Comparison of ENCODE assay signal across 7 cellular contexts in the genomic region with DNA sequence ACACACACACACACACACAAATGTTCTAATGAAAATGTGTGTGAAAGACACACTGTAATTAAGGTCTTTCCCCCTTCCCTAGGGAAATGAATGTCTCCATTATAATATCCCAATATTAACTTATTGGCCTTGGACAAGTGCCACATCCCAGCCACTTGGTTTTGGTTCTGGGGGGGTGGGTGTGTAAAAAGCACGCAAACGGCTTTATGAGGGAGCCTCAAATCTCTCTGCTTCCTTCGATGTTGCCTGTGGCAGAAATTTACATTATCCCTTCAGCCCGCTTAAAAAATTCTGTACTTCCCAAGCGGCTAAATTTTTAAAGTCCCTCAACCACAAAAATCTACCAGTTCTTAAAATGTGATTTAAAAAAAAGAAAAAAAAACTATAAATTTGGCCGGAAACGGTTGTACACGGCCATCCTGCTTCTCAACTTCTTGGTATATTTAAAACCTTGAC.
A peak's percentile ranks its signal among the peaks of the same experiment; 100 is the strongest.
DNase-seq lines count a peak whose midpoint lies in the region; ATAC-seq and TF ChIP-seq lines count a peak whose summit lies in the region.

No MANE protein-coding gene starts in this region.

- H3K9me3 Mint-ChIP-seq in stimulated activated effector memory CD8-positive, alpha-beta T cell treated with anti-CD3 and anti-CD28 coated beads, Interleukin-12 subunit alpha, Interleukin-12 subunit beta, amount 100 ng/mL, for 72 hours = no peaks in the 10 kb centered on the region

- no peaks in the 10 kb centered on the region for H3K36me3 ChIP-seq in SU-DHL-6 (ENCODE audit: low read length)

- no peaks in the 10 kb centered on the region for H3K27me3 ChIP-seq in SU-DHL-6 (ENCODE audit: low read length)

- peak overlapping the region; percentile 97 for H3K27ac Mint-ChIP-seq in stimulated activated effector memory CD8-positive, alpha-beta T cell treated with anti-CD3 and anti-CD28 coated beads, Interleukin-12 subunit alpha, Interleukin-12 subunit beta, amount 100 ng/mL, for 72 hours

- H3K4me3 ChIP-seq in HFF-Myc (replicated peaks; ENCODE audit: low read depth, low read length) (peak overlapping the region; percentile 41), SU-DHL-6 (ENCODE audit: insufficient read depth, low read length, poor library complexity, severe bottlenecking) (peak overlapping the region; percentile 55), foreskin fibroblast (ENCODE audit: low read depth in 1 of 2, low read length in 2 of 2) (peak overlapping the region; percentile 36 to 60)

- peaks cover 16% of the 10 kb centered on the region for H3K36me3 Mint-ChIP-seq in stimulated activated effector memory CD8-positive, alpha-beta T cell treated with anti-CD3 and anti-CD28 coated beads, Interleukin-12 subunit alpha, Interleukin-12 subunit beta, amount 100 ng/mL, for 72 hours

- no peaks in the 10 kb centered on the region for H3K9me3 ChIP-seq in SU-DHL-6 (ENCODE audit: insufficient read depth, low read length)

- peak overlapping the region; percentile 98 for H2AFZ ChIP-seq in SU-DHL-6 (ENCODE audit: low read depth, low read length, severe bottlenecking)

- H4K20me1 ChIP-seq in SU-DHL-6 (ENCODE audit: low read depth, low read length) = no peaks in the 10 kb centered on the region

- no peaks in the 10 kb centered on the region for H3K79me2 ChIP-seq in SU-DHL-6 (ENCODE audit: insufficient read depth, low read length)

- H3K9ac ChIP-seq in SU-DHL-6 (ENCODE audit: low read length) = peak overlapping the region; percentile 56

- peak overlapping the region; percentile 81 for H3K27ac ChIP-seq in SU-DHL-6 (ENCODE audit: low read depth, low read length)

- H3K4me1 Mint-ChIP-seq in stimulated activated effector memory CD8-positive, alpha-beta T cell treated with anti-CD3 and anti-CD28 coated beads, Interleukin-12 subunit alpha, Interleukin-12 subunit beta, amount 100 ng/mL, for 72 hours = peaks cover 26% of the 10 kb centered on the region

- DNase-seq in HFF-Myc (ENCODE audit: extremely low read depth, low read depth) (no peak), foreskin fibroblast (no peak)
- no peak for DNase-seq in stimulated activated effector memory CD8-positive, alpha-beta T cell treated with anti-CD3 and anti-CD28 coated beads, Interleukin-12 subunit alpha, Interleukin-12 subunit beta, amount 100 ng/mL, for 72 hours (ENCODE audit: low spot score in 2 of 2)
- DNase-seq in activated effector memory CD4-positive, alpha-beta T cell treated with Interleukin-2 at 50 U/mL for 16 hours = no peak

- peak overlapping the region; percentile 94 for H3K4me2 ChIP-seq in SU-DHL-6 (ENCODE audit: low read depth, low read length, poor library complexity, severe bottlenecking)

- H3K9me2 ChIP-seq in SU-DHL-6 (replicated peaks; ENCODE audit: insufficient read depth, low read length) = no peaks in the 10 kb centered on the region

- H3F3A ChIP-seq in SU-DHL-6 (ENCODE audit: insufficient read depth) = peaks cover 43% of the 10 kb centered on the region

- peak overlapping the region; percentile 75 for H3K4me3 Mint-ChIP-seq in stimulated activated effector memory CD8-positive, alpha-beta T cell treated with anti-CD3 and anti-CD28 coated beads, Interleukin-12 subunit alpha, Interleukin-12 subunit beta, amount 100 ng/mL, for 72 hours

- TF ChIP-seq CTCF in HFF-Myc (IDR thresholded peaks at IDR 0.05; ENCODE audit: low read depth, low read length, missing control alignments) (no peak), SU-DHL-6 (IDR thresholded peaks at IDR 0.05; ENCODE audit: insufficient read depth, low read length, poor library complexity, severe bottlenecking) (no peak), foreskin fibroblast (IDR thresholded peaks at IDR 0.05; ENCODE audit: low read depth, low read length) (no peak)

- no peak for ATAC-seq in stimulated activated effector memory CD8-positive, alpha-beta T cell treated with anti-CD3 and anti-CD28 coated beads, Interleukin-12 subunit alpha, Interleukin-12 subunit beta, amount 100 ng/mL, for 72 hours
- ATAC-seq in GM21515 (IDR thresholded peaks at IDR 0.05; ENCODE audit: unreplicated experiment) = no peak
- no peak for ATAC-seq in HG02798 (IDR thresholded peaks at IDR 0.05; ENCODE audit: poor library complexity, unreplicated experiment)
